ENCODE assay signal across 17 cellular contexts in the genomic region with DNA sequence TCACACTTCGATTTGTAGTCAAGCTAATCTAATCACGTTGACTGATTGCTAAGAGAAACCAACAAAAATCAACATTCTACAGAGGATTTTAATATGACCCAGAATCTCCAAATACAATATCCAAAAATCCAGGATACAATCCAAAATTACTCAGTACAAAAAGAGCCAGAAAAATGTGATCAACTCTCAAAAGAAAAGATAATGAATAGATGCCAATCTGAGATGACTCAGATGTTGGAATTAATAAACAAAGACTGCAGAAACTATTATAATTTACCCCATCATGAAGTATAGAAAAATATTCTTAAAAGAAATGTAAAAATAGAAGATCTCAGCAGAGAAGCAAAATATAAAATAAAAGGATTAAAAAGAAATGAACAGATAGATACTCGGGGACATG. TPM values are rescaled to one million over a fixed set of nuclear protein-coding genes. Genes with fewer than 3 reads are reported as not detected.
DNase-seq lines count a peak whose midpoint lies in the region; ATAC-seq and TF ChIP-seq lines count a peak whose summit lies in the region.
"Had no signal": no experiment of that assay in that cellular context is flagged by ENCODE, and none has a peak within 500 bp of the region (broad histone marks: within the 10 kb centered on the region; RNA-seq: fewer than 3 reads in every experiment).

No MANE protein-coding gene starts in this region.

- peaks cover 5% of the 10 kb centered on the region; the same call in 1 of the 2 replicates for H3K36me3 Mint-ChIP-seq in HFFc6 (ENCODE audit: low read depth)

- ATAC-seq in HG03520 (IDR thresholded peaks at IDR 0.05; ENCODE audit: unreplicated experiment): no peak
- ATAC-seq: HCT116 had no signal

- H3K4me1 ChIP-seq in adrenal gland (replicated peaks in 1 of 2) (peaks cover 8 to 14% of the 10 kb centered on the region in 2 donors), left ventricle myocardium inferior (peaks cover 4% of the 10 kb centered on the region)

- H3K27me3 ChIP-seq in adrenal gland (no peaks in the 10 kb centered on the region), left ventricle myocardium inferior (ENCODE audit: low read depth) (no peaks in the 10 kb centered on the region)
- H3K27me3 ChIP-seq: BLaER1 treated with 17β-estradiol and CSF1 and Interleukin-3, amounts not matched to agents 10 nM and 100 nM had no signal

- H3K27me3 Mint-ChIP-seq in HFFc6 (ENCODE audit: insufficient read depth): no peaks in the 10 kb centered on the region

- H3K27ac ChIP-seq in adrenal gland (peak overlapping the region in 3 of 5 donors; percentile 30 to 49 (median 37)), left ventricle myocardium inferior (replicated peaks) (no peak overlapping the region)
- H3K27ac ChIP-seq: BLaER1 treated with 17β-estradiol and CSF1 and Interleukin-3, amounts not matched to agents 10 nM and 100 nM had no signal

- TF ChIP-seq CTCF in HFFc6 (IDR thresholded peaks at IDR 0.05) (no peak), adrenal gland (IDR thresholded peaks at IDR 0.05) (no peak), left ventricle myocardium inferior (IDR thresholded peaks at IDR 0.05; ENCODE audit: borderline replicate concordance) (no peak)

- H3K36me3 ChIP-seq in adrenal gland (replicated peaks in 1 of 2) (peaks cover 0 to 6% of the 10 kb centered on the region in 2 donors), left ventricle myocardium inferior (peaks cover 68% of the 10 kb centered on the region)

- no peaks in the 10 kb centered on the region for H3K9me3 Mint-ChIP-seq in HFFc6
- H3K9me3 Mint-ChIP-seq: IgD-negative memory B cell had no signal

- intact Hi-C loops in adrenal gland (cut with DNase I): no loop called here
- intact Hi-C loops in left ventricle myocardium inferior (cut with micrococcal nuclease): loop anchor here (10.0 kb wide), 1 partner anchor 144 kb away; no protein-coding TSS in a partner anchor

- H3K27ac Mint-ChIP-seq in HFFc6: peak overlapping the region; percentile 32
- H3K27ac Mint-ChIP-seq: IgD-negative memory B cell had no signal

- TF ChIP-seq POLR2A in adrenal gland (IDR thresholded peaks at IDR 0.05): no peak

- H3K4me3 ChIP-seq in adrenal gland (no peak overlapping the region), left ventricle myocardium inferior (no peak overlapping the region)
- H3K4me3 ChIP-seq: BLaER1 treated with 17β-estradiol and CSF1 and Interleukin-3, amounts not matched to agents 10 nM and 100 nM had no signal

- 36 to 46% (median 43%) methylated on average over 3 of the region's 3 CpGs for WGBS in adrenal gland, 4 donors

- H3K9me3 ChIP-seq in adrenal gland (replicated peaks in 1 of 3) (no peaks in the 10 kb centered on the region), left ventricle myocardium inferior (replicated peaks) (no peaks in the 10 kb centered on the region)
- H3K9me3 ChIP-seq: BLaER1 treated with 17β-estradiol and CSF1 and Interleukin-3, amounts not matched to agents 10 nM and 100 nM had no signal

- H3K4me1 Mint-ChIP-seq in HFFc6 (ENCODE audit: low read depth): peaks cover 25% of the 10 kb centered on the region

- no peak for DNase-seq in HFFc6
- no peak for DNase-seq in adrenal gland
- DNase-seq in iris pigment epithelial cell (ENCODE audit: low read depth): peak; percentile 21
- no peak for DNase-seq in left ventricle myocardium inferior
- DNase-seq in dedifferentiated amniotic fluid mesenchymal stem cell (ENCODE audit: extremely low spot score): no peak
- DNase-seq in hypothalamus (lab: John Stamatoyannopoulos, UW): no peak
- DNase-seq: COR-L47, DMS153, NCI-H1436 treated with DMSO at 0.1 percent for 48 hours, NCI-H2081, NCI-H510A treated with DMSO at 0.1 percent for 48 hours, SIG-M5 had no signal

- H3K4me3 Mint-ChIP-seq in HFFc6: no peak overlapping the region
- H3K4me3 Mint-ChIP-seq: IgD-negative memory B cell had no signal

RNA-seq across cellular contexts. Expression of a gene that starts 22.3 kb away (rescaled TPM):
- 10 to 100 TPM; 18.6 to 21.8 (median 20.5) TPM for total RNA-seq in HFFc6 (2021; fragmentation: NEBNext Ultra II Directional; extraction: Animal tissue kit (Norgen Biotek cat#: 25700))
- 10 to 100 TPM; 12.3 to 41.7 (median 25.7) TPM for total RNA-seq in adrenal gland
- polyA plus RNA-seq in adrenal gland: 10 to 100 TPM; 12.8 to 25.0 (median 15.5) TPM
- 14.9 TPM for total RNA-seq in left ventricle myocardium inferior

RNA-seq across cellular contexts. Expression of a gene that starts 22.5 kb away (rescaled TPM):
- 10 to 100 TPM; 13.9 to 22.7 (median 17.2) TPM for total RNA-seq in HFFc6 (2021; fragmentation: NEBNext Ultra II Directional; extraction: Animal tissue kit (Norgen Biotek cat#: 25700))
- total RNA-seq in adrenal gland (100 to 1,000 TPM in 2 of 8 donors, 10 to 100 TPM in 6; 28.0 to 148 (median 67.2) TPM), left ventricle myocardium inferior (9.2 TPM)
- 10 to 100 TPM in 2 of 3 donors, 1 to 10 TPM in 1; 9.9 to 27.0 (median 26.1) TPM for polyA plus RNA-seq in adrenal gland

RNA-seq across cellular contexts. Expression of a gene that starts 57.6 kb away (rescaled TPM):
- under 1 TPM; 0.17 to 0.54 (median 0.29) TPM for total RNA-seq in HFFc6 (2021; fragmentation: NEBNext Ultra II Directional; extraction: Animal tissue kit (Norgen Biotek cat#: 25700))
- total RNA-seq in adrenal gland (1 to 10 TPM in 6 of 8 donors, under 1 TPM in 1, not detected in 1; 0.60 to 2.5 (median 2.0) TPM), left ventricle myocardium inferior (14.9 TPM)
- polyA plus RNA-seq in adrenal gland: 1 to 10 TPM; 1.1 to 7.7 (median 7.3) TPM
- total RNA-seq: HT-29 had no signal
- polyA plus RNA-seq: IgD-negative memory B cell had no signal
